ENCODE assay signal across 20 cellular contexts in the genomic region with DNA sequence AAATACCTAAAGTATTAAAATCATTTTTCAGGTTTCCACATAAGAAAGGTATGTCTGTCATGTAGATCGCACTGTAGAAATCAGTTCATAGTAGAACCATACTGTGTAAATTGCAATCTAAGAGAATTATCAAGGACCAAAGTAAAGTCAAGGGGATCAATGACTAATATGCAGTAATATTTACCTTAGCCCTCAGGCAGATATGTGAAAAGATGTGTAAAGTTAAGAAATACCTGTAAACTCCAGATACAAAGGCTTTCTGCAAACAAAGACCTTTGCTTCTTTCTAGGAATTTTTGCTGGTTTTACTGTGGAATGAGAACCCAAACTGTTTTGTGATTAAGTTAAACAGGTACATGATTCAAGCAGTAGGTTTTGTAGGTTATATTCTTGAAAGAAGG. TPM values are rescaled to one million over a fixed set of nuclear protein-coding genes. Genes with fewer than 3 reads are reported as not detected.
DNase-seq lines count a peak whose midpoint lies in the region; ATAC-seq, FAIRE-seq and TF ChIP-seq lines count a peak whose summit lies in the region.
"Had no signal": no experiment of that assay in that cellular context is flagged by ENCODE, and none has a peak within 500 bp of the region (broad histone marks: within the 10 kb centered on the region; RNA-seq: fewer than 3 reads in every experiment).

No MANE protein-coding gene starts in this region.

- H3K27ac Mint-ChIP-seq in CD14-positive monocyte = peak overlapping the region; percentile 75 to 95 (median 92)
- H3K27ac Mint-ChIP-seq in activated T-helper 1 cell treated with anti-CD3 and anti-CD28 coated beads, Interleukin-12 subunit alpha, Interleukin-12 subunit beta, Interleukin-2, Interleukin-4 antibody, amounts not matched to agents 30 ng/mL and 10 ng/mL and 1 ng/mL, durations not matched to agents 14 hours and 24 hours and 36 hours = peak overlapping the region; percentile 55

- no peak overlapping the region for H3K4me3 ChIP-seq in HepG2 (replicated peaks in 1 of 3; ENCODE audit: insufficient read depth in 1 of 3, low read depth in 2 of 3, low read length in 3 of 3)
- H3K4me3 ChIP-seq: ascending aorta, heart left ventricle, lower lobe of right lung had no signal

- BruUV-seq in HepG2 (replicated peaks; lab: Mats Ljungman, UMichigan) = no TSS peak

- peak; percentile 70 for ATAC-seq in HepG2
- no peak for ATAC-seq in HG02884 (IDR thresholded peaks at IDR 0.05; ENCODE audit: unreplicated experiment)
- no peak for ATAC-seq in HG02571 (IDR thresholded peaks at IDR 0.05; ENCODE audit: unreplicated experiment)
- ATAC-seq in HG03045 (IDR thresholded peaks at IDR 0.05; ENCODE audit: unreplicated experiment) = no peak
- ATAC-seq: heart left ventricle, Right ventricle myocardium inferior had no signal

- H3K9me3 Mint-ChIP-seq in CD14-positive monocyte = peaks cover 14 to 27% (median 18%) of the 10 kb centered on the region in 7 donors
- peaks cover 32% of the 10 kb centered on the region for H3K9me3 Mint-ChIP-seq in activated T-helper 1 cell treated with anti-CD3 and anti-CD28 coated beads, Interleukin-12 subunit alpha, Interleukin-12 subunit beta, Interleukin-2, Interleukin-4 antibody, amounts not matched to agents 30 ng/mL and 10 ng/mL and 1 ng/mL, durations not matched to agents 14 hours and 24 hours and 36 hours

- H3K4me2 ChIP-seq in HepG2 (ENCODE audit: low read depth, low read length) = no peak overlapping the region

- CTCF ChIA-PET in HepG2 (lab: Yijun Ruan, JAX; ENCODE audit: low intra/inter-chr PET ratio, low total read pairs) = no interaction called here

- TF ChIP-seq POLR2A in GM12892 (IDR thresholded peaks at IDR 0.05; ENCODE audit: low read depth, low read length) = no peak
- no peak for TF ChIP-seq POLR2A in HepG2 (IDR thresholded peaks at IDR 0.05; ENCODE audit: insufficient read depth in 1 of 2, low read depth in 2 of 2, low read length in 2 of 2)

- peaks cover 20 to 33% of the 10 kb centered on the region in 2 donors for H3K36me3 Mint-ChIP-seq in CD14-positive monocyte
- H3K36me3 Mint-ChIP-seq in activated T-helper 1 cell treated with anti-CD3 and anti-CD28 coated beads, Interleukin-12 subunit alpha, Interleukin-12 subunit beta, Interleukin-2, Interleukin-4 antibody, amounts not matched to agents 30 ng/mL and 10 ng/mL and 1 ng/mL, durations not matched to agents 14 hours and 24 hours and 36 hours (ENCODE audit: low read depth) = peaks cover 37% of the 10 kb centered on the region

- no peak for TF ChIP-seq RAD21 in HepG2 (CRISPR knock-in tag; IDR thresholded peaks at IDR 0.05)

- 39% methylated on average over 1 of the region's 1 CpG for WGBS in HepG2 (ENCODE audit: low lambda C conversion rate)

- H3K36me3 ChIP-seq in HepG2 (replicated peaks in 1 of 2; ENCODE audit: control insufficient read depth in 1 of 2, insufficient read depth in 2 of 2, low read length in 2 of 2) = no peaks in the 10 kb centered on the region
- H3K36me3 ChIP-seq: ascending aorta, lower lobe of right lung had no signal

- H2AFZ ChIP-seq in HepG2 (ENCODE audit: low read length) = no peak overlapping the region
- H2AFZ ChIP-seq: parathyroid adenoma had no signal

- TF ChIP-seq EP300 in HepG2 (IDR thresholded peaks at IDR 0.05; ENCODE audit: low read depth in 2 of 2, low read length in 2 of 2) (peak in 1 of 2 experiments; percentile 31; a peak in 1 of 4 replicates), HepG2 (CRISPR knock-in tag; IDR thresholded peaks at IDR 0.05; ENCODE audit: borderline replicate concordance) (no peak)

- peaks cover 52% of the 10 kb centered on the region for H3K4me1 Mint-ChIP-seq in CD14-positive monocyte
- peaks cover 58% of the 10 kb centered on the region for H3K4me1 Mint-ChIP-seq in activated T-helper 1 cell treated with anti-CD3 and anti-CD28 coated beads, Interleukin-12 subunit alpha, Interleukin-12 subunit beta, Interleukin-2, Interleukin-4 antibody, amounts not matched to agents 30 ng/mL and 10 ng/mL and 1 ng/mL, durations not matched to agents 14 hours and 24 hours and 36 hours (ENCODE audit: low read depth)

- peaks cover 8% of the 10 kb centered on the region for H3K4me1 ChIP-seq in HepG2 (ENCODE audit: insufficient read depth, low read length)

- no peaks in the 10 kb centered on the region for H3K27me3 Mint-ChIP-seq in CD14-positive monocyte (ENCODE audit: low read depth in 3 of 3)
- no peaks in the 10 kb centered on the region for H3K27me3 Mint-ChIP-seq in activated T-helper 1 cell treated with anti-CD3 and anti-CD28 coated beads, Interleukin-12 subunit alpha, Interleukin-12 subunit beta, Interleukin-2, Interleukin-4 antibody, amounts not matched to agents 30 ng/mL and 10 ng/mL and 1 ng/mL, durations not matched to agents 14 hours and 24 hours and 36 hours (ENCODE audit: insufficient read depth)

- peaks cover 16% of the 10 kb centered on the region; the same call in 1 of the 2 replicates for H3K9me3 ChIP-seq in HepG2 (ENCODE audit: low read length)

- TF ChIP-seq CTCF in CD14-positive monocyte (IDR thresholded peaks at IDR 0.05) = no peak
- no peak for TF ChIP-seq CTCF in HepG2 (CRISPR knock-in tag; IDR thresholded peaks at IDR 0.05)

- intact Hi-C loops in CD14-positive monocyte (cut with micrococcal nuclease) (no loop called here), HepG2 (cut with micrococcal nuclease; ENCODE audit: unreplicated experiment) (loop anchor here (10.0 kb wide), 1 partner anchor 288 kb away; the partner anchor contains the start of gene ANKRD31)
- intact Hi-C loops in activated T-helper 1 cell treated with anti-CD3 and anti-CD28 coated beads, Interleukin-12 subunit alpha, Interleukin-12 subunit beta, Interleukin-2, Interleukin-4 antibody, amounts not matched to agents 30 ng/mL and 10 ng/mL and 1 ng/mL, durations not matched to agents 14 hours and 24 hours and 36 hours (cut with micrococcal nuclease) = no loop called here

- H3K27ac ChIP-seq in HepG2 (ENCODE audit: extremely low read length, insufficient read depth, low read length) = no peak overlapping the region
- H3K27ac ChIP-seq: ascending aorta, heart left ventricle, lower lobe of right lung, parathyroid adenoma, VCaP had no signal

- DNase-seq in CD14-positive monocyte (ENCODE audit: low spot score) = no peak
- no peak for DNase-seq in GM12892 (ENCODE audit: insufficient read length)
- DNase-seq in activated T-helper 1 cell treated with anti-CD3 and anti-CD28 coated beads, Interleukin-12 subunit alpha, Interleukin-12 subunit beta, Interleukin-2, Interleukin-4 antibody, amounts not matched to agents 30 ng/mL and 10 ng/mL and 1 ng/mL, durations not matched to agents 14 hours and 24 hours and 36 hours (ENCODE audit: low spot score) = no peak
- peak; percentile 67 for DNase-seq in HepG2 (ENCODE audit: low spot score)
- DNase-seq: activated effector memory CD4-positive, alpha-beta T cell treated with anti-CD3 and anti-CD28 coated beads, Interleukin-2, amount 50 U/mL, for 16 hours; AML-193; Calu3; effector memory CD4-positive, alpha-beta T cell; heart left ventricle; lower lobe of right lung; NCI-H1930; NCI-H510A treated with DMSO at 0.1 percent for 48 hours; stimulated activated CD4-positive, alpha-beta T cell treated with anti-CD3 and anti-CD28 coated beads, Interleukin-2, amount 100 ng/mL, for 24 hours had no signal

- peak; percentile 69 for FAIRE-seq in GM12892 (lab: Jason Lieb, UNC)
- no peak for FAIRE-seq in HepG2 (lab: Jason Lieb, UNC)

- no peaks in the 10 kb centered on the region for H3K27me3 ChIP-seq in HepG2 (ENCODE audit: control insufficient read depth in 1 of 2, insufficient read depth in 2 of 2, low read length in 2 of 2)
- H3K27me3 ChIP-seq: ascending aorta, heart left ventricle had no signal

- H3K79me2 ChIP-seq in HepG2 (ENCODE audit: insufficient read depth, low read length) = peaks cover 30% of the 10 kb centered on the region

- POLR2A ChIA-PET in HepG2 (lab: Yijun Ruan, JAX) = no interaction called here

- H4K20me1 ChIP-seq in HepG2 (ENCODE audit: insufficient read depth, low read length) = peaks cover 41% of the 10 kb centered on the region

- in situ Hi-C loops in HepG2 (cut with HindIII; ENCODE audit: extremely low pct_ligation_motif_present, low pct_unique_long_range_greater_than_20kb) = loop anchor here (25.0 kb wide), 1 partner anchor 836 kb away; the partner anchor contains the start of gene HEXB

- no peak overlapping the region for H3K9ac ChIP-seq in HepG2 (ENCODE audit: insufficient read depth, low read depth, low read length)
- H3K9ac ChIP-seq: parathyroid adenoma had no signal

- H3K4me3 Mint-ChIP-seq in CD14-positive monocyte = peak overlapping the region in 1 of 2 donors; percentile 9
- peak overlapping the region; percentile 49 for H3K4me3 Mint-ChIP-seq in activated T-helper 1 cell treated with anti-CD3 and anti-CD28 coated beads, Interleukin-12 subunit alpha, Interleukin-12 subunit beta, Interleukin-2, Interleukin-4 antibody, amounts not matched to agents 30 ng/mL and 10 ng/mL and 1 ng/mL, durations not matched to agents 14 hours and 24 hours and 36 hours

RNA-seq across cellular contexts. Expression of gene POLK, which starts 11.6 kb away (rescaled TPM):
- polyA plus RNA-seq in CD14-positive monocyte = 10 to 100 TPM; 22.3 to 27.2 TPM
- 25.7 TPM for polyA plus RNA-seq in GM12892 (2012; ENCODE audit: missing spikeins)
- 38.0 and 40.4 TPM in 2 replicates for total RNA-seq in activated T-helper 1 cell treated with anti-CD3 and anti-CD28 coated beads, Interleukin-12 subunit alpha, Interleukin-12 subunit beta, Interleukin-2, Interleukin-4 antibody, amounts not matched to agents 30 ng/mL and 10 ng/mL and 1 ng/mL, durations not matched to agents 14 hours and 24 hours and 36 hours
- 11.7 and 17.2 TPM in 2 replicates for total RNA-seq in HepG2 (2016; rRNA removed; fragmentation: Illumina TruSeq; extraction: Trizol)
- 1.6 and 2.7 TPM in 2 replicates for total RNA-seq in HepG2 (2016; cell fraction: cytosol; rRNA removed; fragmentation: Illumina TruSeq; extraction: Trizol; ENCODE audit: low read depth)
- total RNA-seq in HepG2 (2016; cell fraction: insoluble cytoplasmic fraction; rRNA removed; fragmentation: Illumina TruSeq; extraction: Trizol) = 11.7 and 17.1 TPM in 2 replicates
- total RNA-seq in HepG2 (2016; cell fraction: membrane; rRNA removed; fragmentation: Illumina TruSeq; extraction: Trizol) = 4.0 and 4.1 TPM in 2 replicates
- total RNA-seq in HepG2 (2016; cell fraction: nucleus; rRNA removed; fragmentation: Illumina TruSeq; extraction: Trizol) = 16.5 and 20.9 TPM in 2 replicates
- polyA plus RNA-seq in HepG2 (2011; rRNA removed) = 7.8 and 8.6 TPM in 2 replicates
- 2.6 and 3.4 TPM in 2 replicates for polyA plus RNA-seq in HepG2 (2011; cell fraction: cytosol; rRNA removed)
- polyA plus RNA-seq in HepG2 (2011; cell fraction: nucleus; rRNA removed) = 4.9 and 5.8 TPM in 2 replicates
- 5.9 and 6.9 TPM in 2 replicates for polyA plus RNA-seq in HepG2 (2012)
- polyA plus RNA-seq in HepG2 (2016; cell fraction: cytosol; fragmentation: Illumina TruSeq; extraction: Trizol; ENCODE audit: low read depth) = 0.16 TPM in 2 replicates
- 6.5 and 6.8 TPM in 2 replicates for polyA plus RNA-seq in HepG2 (2016; cell fraction: insoluble cytoplasmic fraction; fragmentation: Illumina TruSeq; extraction: Trizol; ENCODE audit: low read depth)
- polyA plus RNA-seq in HepG2 (2016; cell fraction: membrane; fragmentation: Illumina TruSeq; extraction: Trizol; ENCODE audit: low read depth) = 0.63 and 0.77 TPM in 2 replicates
- polyA plus RNA-seq in HepG2 (2016; cell fraction: nucleus; fragmentation: Illumina TruSeq; extraction: Trizol; ENCODE audit: insufficient read depth, low read depth) = 10.7 and 11.2 TPM in 2 replicates
- polyA minus RNA-seq in HepG2 (2011; rRNA and poly(A)+ RNA removed; ENCODE audit: low replicate concordance) = 3.7 and 13.3 TPM in 2 replicates
- 6.9 and 7.8 TPM in 2 replicates for polyA minus RNA-seq in HepG2 (2011; cell fraction: cytosol; rRNA and poly(A)+ RNA removed)
- 28.2 and 32.2 TPM in 2 replicates for polyA minus RNA-seq in HepG2 (2011; cell fraction: nucleus; rRNA and poly(A)+ RNA removed)

RNA-seq across cellular contexts. Expression of gene CERT1, which starts 11.8 kb away (rescaled TPM):
- polyA plus RNA-seq in CD14-positive monocyte (10 to 100 TPM; 45.9 to 50.5 TPM), HepG2 (2011; rRNA removed) (8.2 and 8.6 TPM in 2 replicates)
- polyA plus RNA-seq in GM12892 (2012; ENCODE audit: missing spikeins) = 23.9 TPM
- 41.0 and 43.4 TPM in 2 replicates for total RNA-seq in activated T-helper 1 cell treated with anti-CD3 and anti-CD28 coated beads, Interleukin-12 subunit alpha, Interleukin-12 subunit beta, Interleukin-2, Interleukin-4 antibody, amounts not matched to agents 30 ng/mL and 10 ng/mL and 1 ng/mL, durations not matched to agents 14 hours and 24 hours and 36 hours
- total RNA-seq in HepG2 (2016; rRNA removed; fragmentation: Illumina TruSeq; extraction: Trizol) = 12.7 and 23.6 TPM in 2 replicates
- 6.2 and 10.7 TPM in 2 replicates for total RNA-seq in HepG2 (2016; cell fraction: cytosol; rRNA removed; fragmentation: Illumina TruSeq; extraction: Trizol; ENCODE audit: low read depth)
- 12.7 and 24.8 TPM in 2 replicates for total RNA-seq in HepG2 (2016; cell fraction: insoluble cytoplasmic fraction; rRNA removed; fragmentation: Illumina TruSeq; extraction: Trizol)
- total RNA-seq in HepG2 (2016; cell fraction: membrane; rRNA removed; fragmentation: Illumina TruSeq; extraction: Trizol) = 6.2 and 7.1 TPM in 2 replicates
- total RNA-seq in HepG2 (2016; cell fraction: nucleus; rRNA removed; fragmentation: Illumina TruSeq; extraction: Trizol) = 17.7 and 20.0 TPM in 2 replicates
- polyA plus RNA-seq in HepG2 (2011; cell fraction: cytosol; rRNA removed) = 3.4 and 4.2 TPM in 2 replicates
- 9.5 and 10.2 TPM in 2 replicates for polyA plus RNA-seq in HepG2 (2011; cell fraction: nucleus; rRNA removed)
- 15.3 and 20.7 TPM in 2 replicates for polyA plus RNA-seq in HepG2 (2012)
- 0.44 and 0.67 TPM in 2 replicates for polyA plus RNA-seq in HepG2 (2016; cell fraction: cytosol; fragmentation: Illumina TruSeq; extraction: Trizol; ENCODE audit: low read depth)
- 19.8 and 21.8 TPM in 2 replicates for polyA plus RNA-seq in HepG2 (2016; cell fraction: insoluble cytoplasmic fraction; fragmentation: Illumina TruSeq; extraction: Trizol; ENCODE audit: low read depth)
- polyA plus RNA-seq in HepG2 (2016; cell fraction: membrane; fragmentation: Illumina TruSeq; extraction: Trizol; ENCODE audit: low read depth) = 2.1 and 2.8 TPM in 2 replicates
- 17.9 and 18.3 TPM in 2 replicates for polyA plus RNA-seq in HepG2 (2016; cell fraction: nucleus; fragmentation: Illumina TruSeq; extraction: Trizol; ENCODE audit: insufficient read depth, low read depth)
- polyA minus RNA-seq in HepG2 (2011; rRNA and poly(A)+ RNA removed; ENCODE audit: low replicate concordance) = 11.3 and 12.2 TPM in 2 replicates
- polyA minus RNA-seq in HepG2 (2011; cell fraction: cytosol; rRNA and poly(A)+ RNA removed) = 14.3 and 17.3 TPM in 2 replicates
- polyA minus RNA-seq in HepG2 (2011; cell fraction: nucleus; rRNA and poly(A)+ RNA removed) = 46.6 and 47.9 TPM in 2 replicates
